Comparison of ENCODE assay signal across 8 cellular contexts in the genomic region with DNA sequence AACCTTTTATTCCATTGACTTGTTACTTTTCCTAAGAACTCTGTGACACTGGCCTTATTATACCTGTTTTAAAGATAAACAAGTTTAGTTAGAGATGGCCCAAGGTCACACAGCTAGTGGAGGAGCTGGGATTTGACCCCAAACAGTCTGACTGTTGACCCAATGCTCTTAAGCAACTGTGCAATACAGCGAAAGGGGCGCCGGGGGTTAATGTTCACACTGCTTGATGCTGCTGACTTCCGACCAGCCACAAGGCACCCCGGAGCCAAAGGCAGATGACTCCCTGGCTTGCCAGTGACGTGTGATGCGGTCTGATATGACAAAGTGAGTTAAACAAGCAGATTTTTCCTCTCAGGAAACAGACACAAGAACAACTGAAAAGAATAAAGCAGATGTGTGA. TPM values are rescaled to one million over a fixed set of nuclear protein-coding genes. Genes with fewer than 3 reads are reported as not detected.
DNase-seq lines count a peak whose midpoint lies in the region; ATAC-seq lines count a peak whose summit lies in the region.

No MANE protein-coding gene starts in this region.

- H3K4me1 Mint-ChIP-seq in activated naive CD8-positive, alpha-beta T cell treated with anti-CD3 and anti-CD28 coated beads for 36 hours: peaks cover 82% of the 10 kb centered on the region
- H3K4me1 Mint-ChIP-seq in immature natural killer cell: peaks cover 80 to 95% of the 10 kb centered on the region in 2 donors

- no peak overlapping the region for H3K14ac ChIP-seq in neuronal stem cell (ENCODE audit: low read length)

- peak overlapping the region; percentile 88 for H3K27ac Mint-ChIP-seq in activated naive CD8-positive, alpha-beta T cell treated with anti-CD3 and anti-CD28 coated beads for 36 hours
- H3K27ac Mint-ChIP-seq in immature natural killer cell: peak overlapping the region; percentile 90 to 97 (median 93)

- H3K9me3 Mint-ChIP-seq in activated naive CD8-positive, alpha-beta T cell treated with anti-CD3 and anti-CD28 coated beads for 36 hours: no peaks in the 10 kb centered on the region
- H3K9me3 Mint-ChIP-seq in immature natural killer cell: no peaks in the 10 kb centered on the region

- ATAC-seq in GM18519 (IDR thresholded peaks at IDR 0.05; ENCODE audit: low FRiP score, unreplicated experiment) (peak; percentile 66), HG03039 (IDR thresholded peaks at IDR 0.05; ENCODE audit: unreplicated experiment) (peak; percentile 50)

- no peak overlapping the region for H3K4me2 ChIP-seq in neuronal stem cell (ENCODE audit: insufficient read depth, low read length, poor library complexity, severe bottlenecking)

- H3K4me1 ChIP-seq in neuronal stem cell (ENCODE audit: control insufficient read depth in 2 of 2, insufficient read depth in 1 of 2, low read depth in 1 of 2, low read length in 2 of 2): peaks cover 3 to 13% of the 10 kb centered on the region in 2 donors

- H2BK5ac ChIP-seq in neuronal stem cell (ENCODE audit: low read length): no peak overlapping the region

- no peaks in the 10 kb centered on the region for H3K27me3 Mint-ChIP-seq in activated naive CD8-positive, alpha-beta T cell treated with anti-CD3 and anti-CD28 coated beads for 36 hours
- H3K27me3 Mint-ChIP-seq in immature natural killer cell (ENCODE audit: low read depth in 3 of 3): peaks cover 0 to 5% (median 4%) of the 10 kb centered on the region in 3 donors

- DNase-seq in T follicular helper cell (ENCODE audit: low read depth) (peak; percentile 71), immature natural killer cell (peak; percentile 88 to 90 (median 89)), neuronal stem cell (ENCODE audit: low spot score) (no peak), NCI-H774 (lab: John Stamatoyannopoulos, UW) (no peak)
- DNase-seq in activated naive CD8-positive, alpha-beta T cell treated with anti-CD3 and anti-CD28 coated beads for 36 hours: peak; percentile 85
- peak; percentile 41 to 66 for DNase-seq in stimulated activated CD4-positive, alpha-beta T cell treated with anti-CD3 and anti-CD28 coated beads, Interleukin-1b, Interleukin-23, amount 100 ng/mL, for 1 hour (ENCODE audit: low read depth in 2 of 2)

- no peak overlapping the region for H3K23ac ChIP-seq in neuronal stem cell (ENCODE audit: low read depth, low read length, poor library complexity)

- no peak overlapping the region for H3K9ac ChIP-seq in neuronal stem cell (ENCODE audit: low read depth, low read length, poor library complexity)

- peak overlapping the region; percentile 56 for H3K4me3 Mint-ChIP-seq in activated naive CD8-positive, alpha-beta T cell treated with anti-CD3 and anti-CD28 coated beads for 36 hours
- peak overlapping the region; percentile 36 to 78 (median 61) for H3K4me3 Mint-ChIP-seq in immature natural killer cell

- no peak overlapping the region for H3K18ac ChIP-seq in neuronal stem cell (ENCODE audit: low read length)

- H3K9me3 ChIP-seq in neuronal stem cell (replicated peaks in 1 of 2; ENCODE audit: control insufficient read depth in 2 of 2, insufficient read depth in 1 of 2, low read depth in 1 of 2, low read length in 2 of 2): no peaks in the 10 kb centered on the region

- H2BK12ac ChIP-seq in neuronal stem cell (ENCODE audit: low read length): no peak overlapping the region

- no peak overlapping the region for H3K27ac ChIP-seq in neuronal stem cell (replicated peaks; ENCODE audit: low read length)

- H3K79me1 ChIP-seq in neuronal stem cell (ENCODE audit: low read depth, low read length): peaks cover 2% of the 10 kb centered on the region

- no peak overlapping the region for H2AFZ ChIP-seq in neuronal stem cell (ENCODE audit: low read length)

- H3K36me3 ChIP-seq in neuronal stem cell (replicated peaks in 1 of 2; ENCODE audit: control insufficient read depth in 2 of 2, insufficient read depth in 2 of 2, low read length in 2 of 2): peaks cover 0 to 17% of the 10 kb centered on the region in 2 donors

- H4K8ac ChIP-seq in neuronal stem cell (ENCODE audit: low read depth, low read length): no peak overlapping the region

- no peak overlapping the region for H2BK15ac ChIP-seq in neuronal stem cell (ENCODE audit: low read length)

- peaks cover 26% of the 10 kb centered on the region for H3K36me3 Mint-ChIP-seq in activated naive CD8-positive, alpha-beta T cell treated with anti-CD3 and anti-CD28 coated beads for 36 hours
- H3K36me3 Mint-ChIP-seq in immature natural killer cell: peaks cover 0 to 4% (median 0%) of the 10 kb centered on the region in 3 donors

- no peak overlapping the region for H2AK5ac ChIP-seq in neuronal stem cell (ENCODE audit: low read depth, low read length)

- H2BK120ac ChIP-seq in neuronal stem cell (ENCODE audit: low read depth, low read length): no peak overlapping the region

- no peaks in the 10 kb centered on the region for H3K27me3 ChIP-seq in neuronal stem cell (ENCODE audit: control insufficient read depth in 3 of 3, insufficient read depth in 3 of 3, low read depth in 1 of 3, low read length in 3 of 3)

- no peak overlapping the region for H4K91ac ChIP-seq in neuronal stem cell (ENCODE audit: low read depth, low read length, poor library complexity)

- H3K4me3 ChIP-seq in neuronal stem cell (ENCODE audit: low read length in 2 of 2): no peak overlapping the region

- WGBS in neuronal stem cell (ENCODE audit: extremely low coverage in 2 of 2, insufficient read length in 2 of 2, insufficient replicate concordance in 1 of 2), 2 donors: no CpG with 5 or more reads among the region's 7 CpGs

- no peak overlapping the region for H3K4ac ChIP-seq in neuronal stem cell (ENCODE audit: low read length)

RNA-seq across cellular contexts. Expression of a gene that starts 23.9 kb away (rescaled TPM):
- 10 to 100 TPM; 39.7 to 41.6 TPM for total RNA-seq in activated naive CD8-positive, alpha-beta T cell treated with anti-CD3 and anti-CD28 coated beads for 36 hours
- 10 to 100 TPM; 62.7 to 80.0 (median 66.8) TPM for polyA plus RNA-seq in immature natural killer cell
- polyA plus RNA-seq in neuronal stem cell (2013, experiment 1 of 2): 14.0 TPM
- polyA plus RNA-seq in neuronal stem cell (2013, experiment 2 of 2): 14.2 TPM

Comparison
In these comparisons a context has a peak if more than half of its experiments do, and no peak if none do; other contexts are left out.
1. DNase-seq: peak in T follicular helper cell (single experiment), activated naive CD8-positive, alpha-beta T cell treated with anti-CD3 and anti-CD28 coated beads for 36 hours (single experiment), immature natural killer cell (3 of 3) and stimulated activated CD4-positive, alpha-beta T cell treated with anti-CD3 and anti-CD28 coated beads, Interleukin-1b, Interleukin-23, amount 100 ng/mL, for 1 hour (2 of 2); none in neuronal stem cell (single experiment) and NCI-H774 (single experiment).